Comparison of ENCODE assay signal across 8 cellular contexts in the genomic region with DNA sequence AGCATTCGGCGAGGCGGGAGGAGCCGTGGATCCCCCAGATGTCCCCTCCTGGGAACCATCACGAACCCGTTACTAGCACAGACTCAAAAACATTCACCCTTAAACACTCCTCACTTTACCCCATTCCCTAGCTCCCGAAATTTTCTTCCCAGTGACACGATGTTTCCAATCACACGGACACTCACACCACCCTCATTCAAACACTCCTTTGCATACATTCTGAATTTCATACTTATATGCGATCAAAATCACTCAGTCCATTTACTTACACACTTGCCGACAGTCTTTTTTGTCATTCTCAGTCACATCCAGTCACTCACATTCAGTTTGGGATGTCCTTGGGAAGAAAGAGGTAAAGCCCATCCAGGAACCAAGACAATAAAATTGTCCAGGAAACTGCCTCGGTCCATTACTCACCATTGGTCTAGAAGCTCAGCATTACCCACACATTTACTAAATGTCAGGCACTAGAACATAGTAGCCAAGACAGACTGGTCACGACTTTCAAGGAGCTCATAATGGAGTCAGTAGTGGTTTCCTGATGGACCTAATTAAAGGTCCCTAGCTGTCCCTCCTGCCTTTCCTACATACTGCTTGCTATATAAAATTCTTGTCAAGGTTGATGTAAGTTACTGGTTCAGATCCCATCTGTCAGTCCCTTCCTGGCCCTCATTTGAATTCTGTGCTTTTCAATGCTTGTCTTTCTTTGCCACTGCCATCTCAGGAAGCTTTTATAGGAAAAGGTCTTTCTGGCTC. TPM values are rescaled to one million over a fixed set of nuclear protein-coding genes. Genes with fewer than 3 reads are reported as not detected.
DNase-seq lines count a peak whose midpoint lies in the region; ATAC-seq, FAIRE-seq and TF ChIP-seq lines count a peak whose summit lies in the region.

No MANE protein-coding gene starts in this region.

- ATAC-seq in DND-41 (ENCODE audit: insufficient read depth, low read depth) (no peak; the same call in 1 of the 3 replicates), HG03108 (IDR thresholded peaks at IDR 0.05; ENCODE audit: unreplicated experiment) (peak; percentile 1), GM12878 (peak; percentile 5), memory B cell (ENCODE audit: low read depth) (no peak), aorta (ENCODE audit: low FRiP score) (no peak), HG03280 (IDR thresholded peaks at IDR 0.05; ENCODE audit: unreplicated experiment) (no peak)

- WGBS in GM12878 (ENCODE audit: insufficient coverage, insufficient replicate concordance, low lambda C conversion rate, missing lambda C conversion rate) = under 1% methylated on average over 13 of the region's 13 CpGs
- 5 to 7% methylated on average over 13 of the region's 13 CpGs for WGBS in aorta, 2 donors

- no peak for FAIRE-seq in GM12878 (lab: Jason Lieb, UNC)

- peaks cover 44% of the 10 kb centered on the region for H3K4me1 ChIP-seq in DND-41 (ENCODE audit: insufficient read depth, low read length)
- H3K4me1 ChIP-seq in GM12878 (ENCODE audit: control insufficient read depth, insufficient read depth, low read length) = peaks cover 45% of the 10 kb centered on the region
- no peaks in the 10 kb centered on the region for H3K4me1 ChIP-seq in aorta (ENCODE audit: control insufficient read depth in 1 of 2, insufficient read depth in 2 of 2, low read length in 2 of 2)

- CTCF ChIA-PET in GM12878 (lab: Yijun Ruan, JAX) = interaction anchor here (0.6 to 0.7 kb wide), 3 partner anchors 9 to 70 kb away, joined by 3 to 4 read pairs (median 3); no protein-coding TSS in a partner anchor

- no peaks in the 10 kb centered on the region for H3K9me3 ChIP-seq in DND-41 (ENCODE audit: insufficient read depth, low read length, severe bottlenecking)
- H3K9me3 ChIP-seq in GM12878 (replicated peaks; ENCODE audit: control insufficient read depth, insufficient read depth, low read length) = no peaks in the 10 kb centered on the region
- H3K9me3 ChIP-seq in aorta (ENCODE audit: control insufficient read depth, low read length) = no peaks in the 10 kb centered on the region

- no peaks in the 10 kb centered on the region for H3K27me3 Mint-ChIP-seq in memory B cell

- intact Hi-C loops in GM12878 (cut with micrococcal nuclease; ENCODE audit: unreplicated experiment) (loop anchor here (2.0 kb wide), 1 partner anchor 146 kb away; no protein-coding TSS in a partner anchor), aorta (cut with DNase I) (loop anchor here in 1 of 2 donors (2.0 to 10.0 kb wide), 2 partner anchors 140 to 164 kb away; partner anchors contain the start of genes ANKHD1 and ZMAT2)

- 0 out of 2 replicates have a peak, but pooled peaks cover 5% of the 10 kb centered on the region for H4K20me1 ChIP-seq in DND-41 (ENCODE audit: insufficient read depth, low read length)
- H4K20me1 ChIP-seq in GM12878 (ENCODE audit: control insufficient read depth, insufficient read depth) = no peaks in the 10 kb centered on the region

- no peaks in the 10 kb centered on the region for H3K27me3 ChIP-seq in DND-41 (ENCODE audit: insufficient read depth, low read length, poor library complexity)
- no peaks in the 10 kb centered on the region for H3K27me3 ChIP-seq in GM12878 (replicated peaks in 1 of 2; ENCODE audit: control insufficient read depth in 2 of 2, insufficient read depth in 2 of 2, low read length in 1 of 2)
- no peaks in the 10 kb centered on the region for H3K27me3 ChIP-seq in aorta (ENCODE audit: control insufficient read depth in 1 of 2, insufficient read depth in 2 of 2, low read length in 1 of 2)

- H3K4me2 ChIP-seq in DND-41 (ENCODE audit: insufficient read depth, low read length) = peak overlapping the region; percentile 83
- H3K4me2 ChIP-seq in GM12878 (ENCODE audit: control insufficient read depth, insufficient read depth) = peak overlapping the region; percentile 95

- in situ Hi-C loops in GM12878 (cut with MboI) = no loop called here

- H2AFZ ChIP-seq in DND-41 (ENCODE audit: low read depth, low read length) = peak overlapping the region; percentile 86
- peak overlapping the region; percentile 89 for H2AFZ ChIP-seq in GM12878 (ENCODE audit: control insufficient read depth, low read depth, low read length)

- H3K27ac ChIP-seq in DND-41 (ENCODE audit: low read length) (peak overlapping the region; percentile 79), GM12878 (ENCODE audit: control insufficient read depth, insufficient read depth) (peak overlapping the region; percentile 92), aorta (ENCODE audit: low read depth in 1 of 2, low read length in 2 of 2) (peak overlapping the region in 1 of 2 donors; percentile 47)

- BruUV-seq in GM12878 (replicated peaks; lab: Mats Ljungman, UMichigan) = TSS peak; percentile 85

- SMC1A ChIA-PET in GM12878 (lab: Charles Lee; ENCODE audit: uncharacterized antibody, unreplicated experiment) = interaction anchor here (0.7 to 1.4 kb wide), 6 partner anchors 9 to 157 kb away, joined by 3 to 7 read pairs (median 4); partner anchors contain the start of gene EIF4EBP3

- DNase-seq in DND-41 (no peak), GM12878 (ENCODE audit: low read depth, low spot score) (no peak), memory B cell (ENCODE audit: low spot score in 2 of 2) (no peak), aorta (no peak), NCI-H510A (lab: John Stamatoyannopoulos, UW) (no peak), NOMO-1 (lab: John Stamatoyannopoulos, UW; ENCODE audit: unreplicated experiment in 2 of 2) (no peak)

- peaks cover 26% of the 10 kb centered on the region for H3K4me1 Mint-ChIP-seq in memory B cell

- no peaks in the 10 kb centered on the region for H3K9me3 Mint-ChIP-seq in memory B cell

- H3K36me3 ChIP-seq in DND-41 (ENCODE audit: insufficient read depth, low read length) (peaks cover 56% of the 10 kb centered on the region), GM12878 (ENCODE audit: control insufficient read depth in 2 of 2, insufficient read depth in 2 of 2, low read length in 1 of 2) (peaks cover 4 to 8% of the 10 kb centered on the region in 2 experiments; a peak in 3 of 4 replicates), aorta (ENCODE audit: control insufficient read depth in 1 of 2, insufficient read depth in 2 of 2, low read length in 1 of 2) (no peaks in the 10 kb centered on the region)

- POLR2A ChIA-PET in GM12878 (lab: Charles Lee) = interaction anchor here (0.6 to 2.3 kb wide), 9 partner anchors 9 to 132 kb away, joined by 3 to 6 read pairs (median 4); partner anchors contain the start of genes EIF4EBP3, IK and NDUFA2

- no peak for TF ChIP-seq EP300 in GM12878 (IDR thresholded peaks at IDR 0.05; ENCODE audit: borderline replicate concordance in 1 of 2, control insufficient read depth in 1 of 2, low read depth in 2 of 2, low read length in 2 of 2)

- peak overlapping the region; percentile 91 for H3K4me3 Mint-ChIP-seq in memory B cell

- H3K27ac Mint-ChIP-seq in memory B cell = peak overlapping the region; percentile 97

- no peak for TF ChIP-seq CTCF in DND-41 (IDR thresholded peaks at IDR 0.05; ENCODE audit: borderline replicate concordance, extremely low read depth, low read length, poor library complexity, severe bottlenecking)
- no peak for TF ChIP-seq CTCF in GM12878 (IDR thresholded peaks at IDR 0.05 in 2 of 3, conservative IDR thresholded peaks at IDR 0.05 in 1 of 3; ENCODE audit: control insufficient read depth in 2 of 3, extremely low read depth in 1 of 3, insufficient read depth in 1 of 3, low read depth in 3 of 3, low read length in 3 of 3)

- no peak for TF ChIP-seq POLR2A in GM12878 (IDR thresholded peaks at IDR 0.05; ENCODE audit: low read depth, low read length)

- H3K4me3 ChIP-seq in DND-41 (ENCODE audit: low read depth in 1 of 2, low read length in 2 of 2) (peak overlapping the region; percentile 67 to 75), GM12878 (peak overlapping the region; percentile 89), aorta (ENCODE audit: low read length in 2 of 2) (peak overlapping the region; percentile 18 to 64)

- H3K79me2 ChIP-seq in DND-41 (ENCODE audit: insufficient read depth, low read length) (peaks cover 39% of the 10 kb centered on the region), GM12878 (ENCODE audit: control insufficient read depth, insufficient read depth, low read length) (peaks cover 45% of the 10 kb centered on the region)

- H3K9ac ChIP-seq in DND-41 (ENCODE audit: low read depth, low read length) (peak overlapping the region; percentile 88), GM12878 (ENCODE audit: control insufficient read depth, insufficient read depth, low read length) (peak overlapping the region; percentile 92)

- peaks cover 17% of the 10 kb centered on the region for H3K36me3 Mint-ChIP-seq in memory B cell

- RAD21 ChIA-PET in GM12878 (lab: Charles Lee; ENCODE audit: unreplicated experiment) = interaction anchor here (0.6 to 1.4 kb wide), 3 partner anchors 18 to 156 kb away, joined by 3 to 7 read pairs (median 3); partner anchors contain the start of gene EIF4EBP3

- no peak for TF ChIP-seq RAD21 in GM12878 (IDR thresholded peaks at IDR 0.05; ENCODE audit: insufficient read depth, low read depth, low read length)

RNA-seq across cellular contexts. Expression of gene SLC35A4, which starts 0.6 kb away (rescaled TPM):
- total RNA-seq in GM12878 (2013; cell fraction: nucleolus; rRNA removed) = 21.0 and 26.2 TPM in 2 replicates
- total RNA-seq in GM12878 (2014; rRNA removed) (36.9 and 44.6 TPM in 2 replicates), GM12878 (2014; rRNA removed; fragmentation: Illumina TruSeq; extraction: Trizol) (22.2 and 23.8 TPM in 2 replicates), GM12878 (2021) (133 and 134 TPM in 2 replicates), aorta (10 to 100 TPM; 38.9 to 43.4 TPM)
- 164 TPM for polyA plus RNA-seq in GM12878 (2011; ENCODE audit: low read depth)
- polyA plus RNA-seq in GM12878 (2011; rRNA removed) (57.1 and 167 TPM in 2 replicates), GM12878 (2014; fragmentation: Illumina TruSeq; extraction: Trizol) (145 and 150 TPM in 2 replicates), GM12878 (2014; fragmentation: Nextera tagmentation; extraction: Ambion mirVana) (10 to 100 TPM; 27.8 to 31.7 TPM), GM12878 (2014; rRNA removed) (96.4 and 103 TPM in 2 replicates), GM12878 (2016; fragmentation: Nextera tagmentation; extraction: Ambion mirVana) (100 to 1,000 TPM; 132 to 154 TPM), aorta (10 to 100 TPM; 24.9 to 25.5 TPM)
- polyA plus RNA-seq in GM12878 (2011; cell fraction: cytosol; rRNA removed) = 166 and 217 TPM in 2 replicates
- polyA plus RNA-seq in GM12878 (2011; cell fraction: nucleus; rRNA removed) = 93.5 and 103 TPM in 2 replicates
- 83.8 and 159 TPM in 2 replicates for polyA plus RNA-seq in GM12878 (2012)
- 119 and 156 TPM in 2 replicates for polyA minus RNA-seq in GM12878 (2011; rRNA and poly(A)+ RNA removed)
- polyA minus RNA-seq in GM12878 (2011; cell fraction: cytosol; rRNA and poly(A)+ RNA removed) = 28.9 and 34.4 TPM in 2 replicates
- 21.9 and 29.4 TPM in 2 replicates for polyA minus RNA-seq in GM12878 (2011; cell fraction: nucleus; rRNA and poly(A)+ RNA removed)

RNA-seq across cellular contexts. Expression of gene APBB3, which starts 0.8 kb away (rescaled TPM):
- 92.4 and 112 TPM in 2 replicates for total RNA-seq in GM12878 (2013; cell fraction: nucleolus; rRNA removed)
- 10.7 and 13.7 TPM in 2 replicates for total RNA-seq in GM12878 (2014; rRNA removed)
- total RNA-seq in GM12878 (2014; rRNA removed; fragmentation: Illumina TruSeq; extraction: Trizol) = 6.1 and 6.2 TPM in 2 replicates
- 19.2 and 20.0 TPM in 2 replicates for total RNA-seq in GM12878 (2021)
- polyA plus RNA-seq in GM12878 (2011; ENCODE audit: low read depth) = 16.6 TPM
- 25.0 and 33.3 TPM in 2 replicates for polyA plus RNA-seq in GM12878 (2011; rRNA removed)
- 29.4 and 37.5 TPM in 2 replicates for polyA plus RNA-seq in GM12878 (2011; cell fraction: cytosol; rRNA removed)
- polyA plus RNA-seq in GM12878 (2011; cell fraction: nucleus; rRNA removed) = 292 and 410 TPM in 2 replicates
- polyA plus RNA-seq in GM12878 (2012) = 27.7 and 28.7 TPM in 2 replicates
- 8.1 and 11.1 TPM in 2 replicates for polyA plus RNA-seq in GM12878 (2014; fragmentation: Illumina TruSeq; extraction: Trizol)
- under 1 TPM; 0.35 to 0.84 TPM for polyA plus RNA-seq in GM12878 (2014; fragmentation: Nextera tagmentation; extraction: Ambion mirVana)
- 25.0 and 28.1 TPM in 2 replicates for polyA plus RNA-seq in GM12878 (2014; rRNA removed)
- polyA plus RNA-seq in GM12878 (2016; fragmentation: Nextera tagmentation; extraction: Ambion mirVana) = 10 to 100 TPM; 15.0 to 15.6 TPM
- polyA minus RNA-seq in GM12878 (2011; rRNA and poly(A)+ RNA removed) = 34.0 and 38.3 TPM in 2 replicates
- polyA minus RNA-seq in GM12878 (2011; cell fraction: cytosol; rRNA and poly(A)+ RNA removed) = 7.1 and 8.5 TPM in 2 replicates
- polyA minus RNA-seq in GM12878 (2011; cell fraction: nucleus; rRNA and poly(A)+ RNA removed) = 49.9 and 76.9 TPM in 2 replicates
- 10 to 100 TPM; 32.9 to 48.3 TPM for total RNA-seq in aorta
- polyA plus RNA-seq in aorta = 10 to 100 TPM; 10.9 to 66.9 TPM

RNA-seq across cellular contexts. Expression of gene SRA1, which starts 7.9 kb away (rescaled TPM):
- total RNA-seq in GM12878 (2013; cell fraction: nucleolus; rRNA removed) = 20.3 and 22.3 TPM in 2 replicates
- total RNA-seq in GM12878 (2014; rRNA removed) = 60.9 and 66.3 TPM in 2 replicates
- 41.3 and 43.4 TPM in 2 replicates for total RNA-seq in GM12878 (2014; rRNA removed; fragmentation: Illumina TruSeq; extraction: Trizol)
- total RNA-seq in GM12878 (2021) = 53.2 and 55.2 TPM in 2 replicates
- polyA plus RNA-seq in GM12878 (2011; ENCODE audit: low read depth) = 29.9 TPM
- 36.6 and 44.3 TPM in 2 replicates for polyA plus RNA-seq in GM12878 (2011; rRNA removed)
- polyA plus RNA-seq in GM12878 (2011; cell fraction: cytosol; rRNA removed) = 46.4 and 51.0 TPM in 2 replicates
- polyA plus RNA-seq in GM12878 (2011; cell fraction: nucleus; rRNA removed) = 68.5 and 77.1 TPM in 2 replicates
- 37.7 and 41.4 TPM in 2 replicates for polyA plus RNA-seq in GM12878 (2012)
- polyA plus RNA-seq in GM12878 (2014; fragmentation: Illumina TruSeq; extraction: Trizol) = 51.0 and 56.9 TPM in 2 replicates
- 10 to 100 TPM; 35.3 to 52.7 TPM for polyA plus RNA-seq in GM12878 (2014; fragmentation: Nextera tagmentation; extraction: Ambion mirVana)
- polyA plus RNA-seq in GM12878 (2014; rRNA removed) = 59.7 and 61.2 TPM in 2 replicates
- 100 to 1,000 TPM; 115 to 127 TPM for polyA plus RNA-seq in GM12878 (2016; fragmentation: Nextera tagmentation; extraction: Ambion mirVana)
- polyA minus RNA-seq in GM12878 (2011; rRNA and poly(A)+ RNA removed) = 19.7 and 20.7 TPM in 2 replicates
- polyA minus RNA-seq in GM12878 (2011; cell fraction: cytosol; rRNA and poly(A)+ RNA removed) = 10.6 and 15.5 TPM in 2 replicates
- polyA minus RNA-seq in GM12878 (2011; cell fraction: nucleus; rRNA and poly(A)+ RNA removed) = 13.1 and 24.1 TPM in 2 replicates
- 10 to 100 TPM; 23.7 to 32.5 TPM for total RNA-seq in aorta
- polyA plus RNA-seq in aorta = 10 to 100 TPM; 23.2 to 49.6 TPM

RNA-seq across cellular contexts. Expression of gene EIF4EBP3, which starts 17.7 kb away (rescaled TPM):
- not detected in 2 replicates for total RNA-seq in GM12878 (2013; cell fraction: nucleolus; rRNA removed)
- total RNA-seq in GM12878 (2014; rRNA removed) = 2.0 and 3.7 TPM in 2 replicates
- 2.9 and 3.6 TPM in 2 replicates for total RNA-seq in GM12878 (2014; rRNA removed; fragmentation: Illumina TruSeq; extraction: Trizol)
- total RNA-seq in GM12878 (2021) = 6.2 and 9.3 TPM in 2 replicates
- polyA plus RNA-seq in GM12878 (2011; ENCODE audit: low read depth) = 4.1 TPM
- 2.8 and 3.5 TPM in 2 replicates for polyA plus RNA-seq in GM12878 (2011; rRNA removed)
- 2.5 and 3.4 TPM in 2 replicates for polyA plus RNA-seq in GM12878 (2011; cell fraction: cytosol; rRNA removed)
- 2.5 and 4.2 TPM in 2 replicates for polyA plus RNA-seq in GM12878 (2011; cell fraction: nucleus; rRNA removed)
- 14.4 and 18.4 TPM in 2 replicates for polyA plus RNA-seq in GM12878 (2012)
- polyA plus RNA-seq in GM12878 (2014; fragmentation: Illumina TruSeq; extraction: Trizol) = 2.2 and 4.6 TPM in 2 replicates
- 10 to 100 TPM in 1 of 2 experiments, 1 to 10 TPM in 1; 6.3 to 16.1 TPM for polyA plus RNA-seq in GM12878 (2014; fragmentation: Nextera tagmentation; extraction: Ambion mirVana)
- 7.5 and 8.3 TPM in 2 replicates for polyA plus RNA-seq in GM12878 (2014; rRNA removed)
- 10 to 100 TPM in 1 of 2 experiments, 1 to 10 TPM in 1; 9.5 to 10.2 TPM for polyA plus RNA-seq in GM12878 (2016; fragmentation: Nextera tagmentation; extraction: Ambion mirVana)
- 2.2 and 2.6 TPM in 2 replicates for polyA minus RNA-seq in GM12878 (2011; rRNA and poly(A)+ RNA removed)
- 3.7 TPM in 1 of 2 replicates, not detected in the other for polyA minus RNA-seq in GM12878 (2011; cell fraction: cytosol; rRNA and poly(A)+ RNA removed)
- 1.6 TPM in 1 of 2 replicates, not detected in the other for polyA minus RNA-seq in GM12878 (2011; cell fraction: nucleus; rRNA and poly(A)+ RNA removed)
- total RNA-seq in aorta = 10 to 100 TPM in 1 of 2 donors, 1 to 10 TPM in 1; 5.4 to 14.2 TPM
- 10 to 100 TPM; 27.8 to 37.5 TPM for polyA plus RNA-seq in aorta

Comparison
In these comparisons a context has a peak if more than half of its experiments do, and no peak if none do; other contexts are left out.
1. ATAC-seq: peak in HG03108 (single experiment) and GM12878 (single experiment); none in DND-41 (single experiment), memory B cell (single experiment), aorta (single experiment) and HG03280 (single experiment).
2. Peak in every context shown above with its lines, with median percentiles within 50 percentile points of each other: H3K4me3 ChIP-seq.